Comparison of ENCODE assay signal across 19 cellular contexts in genomic region chr1:203518541-203518940, GRCh38. TPM values are rescaled to one million over a fixed set of nuclear protein-coding genes. Genes with fewer than 3 reads are reported as not detected.
DNase-seq lines count a peak whose midpoint lies in the region; TF ChIP-seq lines count a peak whose summit lies in the region.
"Had no signal": no experiment of that assay in that cellular context is flagged by ENCODE, and none has a peak within 500 bp of the region (broad histone marks: within the 10 kb centered on the region; RNA-seq: fewer than 3 reads in every experiment).

No MANE protein-coding gene starts in this region.

- H3K4me3 Mint-ChIP-seq in endodermal cell = no peak overlapping the region
- H3K4me3 Mint-ChIP-seq in type B pancreatic cell = peak overlapping the region; percentile 27
- no peak overlapping the region for H3K4me3 Mint-ChIP-seq in CD4-positive, alpha-beta memory T cell
- H3K4me3 Mint-ChIP-seq: CD14-positive monocyte had no signal

- H3K9ac ChIP-seq in HUES64 (ENCODE audit: low read depth, low read length) (no peak overlapping the region), endodermal cell (ENCODE audit: extremely low read depth, low read length, poor library complexity, severe bottlenecking) (no peak overlapping the region), muscle layer of colon (ENCODE audit: low read length) (no peak overlapping the region)
- H3K9ac ChIP-seq: KMS-11 had no signal

- H3K36me3 ChIP-seq in HUES64 (ENCODE audit: insufficient read depth, low read length) (no peaks in the 10 kb centered on the region), endodermal cell (ENCODE audit: control insufficient read depth, insufficient read depth, low read length) (no peaks in the 10 kb centered on the region), muscle layer of colon (ENCODE audit: insufficient read depth, low read length) (no peaks in the 10 kb centered on the region), Peyer's patch (no peaks in the 10 kb centered on the region)
- H3K36me3 ChIP-seq in CD4-positive, alpha-beta memory T cell (ENCODE audit: insufficient read depth, low read length) = no peaks in the 10 kb centered on the region
- H3K36me3 ChIP-seq: HAP-1 had no signal

- H3K9me3 Mint-ChIP-seq in endodermal cell = no peaks in the 10 kb centered on the region
- no peaks in the 10 kb centered on the region for H3K9me3 Mint-ChIP-seq in type B pancreatic cell
- H3K9me3 Mint-ChIP-seq in CD4-positive, alpha-beta memory T cell = no peaks in the 10 kb centered on the region

- H3K4me1 Mint-ChIP-seq in endodermal cell (peaks cover 46% of the 10 kb centered on the region), type B pancreatic cell (ENCODE audit: unreplicated experiment) (peaks cover 82% of the 10 kb centered on the region)
- H3K4me1 Mint-ChIP-seq in CD4-positive, alpha-beta memory T cell = peaks cover 0 to 10% (median 8%) of the 10 kb centered on the region in 4 donors

- H3K27ac ChIP-seq in HUES64 (ENCODE audit: low read depth, low read length) (no peak overlapping the region), endodermal cell (ENCODE audit: low read depth, low read length) (no peak overlapping the region), muscle layer of colon (ENCODE audit: low read depth, low read length) (peak overlapping the region; percentile 14), Peyer's patch (no peak overlapping the region)
- no peak overlapping the region for H3K27ac ChIP-seq in CD4-positive, alpha-beta memory T cell (ENCODE audit: low read depth, low read length)
- H3K27ac ChIP-seq: KMS-11 had no signal

- H3K27me3 Mint-ChIP-seq in endodermal cell (ENCODE audit: insufficient read depth) (peaks cover 56% of the 10 kb centered on the region), type B pancreatic cell (no peaks in the 10 kb centered on the region)
- peaks cover 2 to 5% of the 10 kb centered on the region in 2 donors for H3K27me3 Mint-ChIP-seq in CD4-positive, alpha-beta memory T cell

- H3K27ac Mint-ChIP-seq in endodermal cell (no peak overlapping the region), type B pancreatic cell (peak overlapping the region; percentile 77)
- H3K27ac Mint-ChIP-seq in CD4-positive, alpha-beta memory T cell = no peak overlapping the region

- H3K27me3 ChIP-seq in HUES64 (ENCODE audit: insufficient read depth, low read length) (peaks cover 83% of the 10 kb centered on the region), endodermal cell (ENCODE audit: control insufficient read depth, insufficient read depth, low read length, poor library complexity, severe bottlenecking) (peaks cover 12% of the 10 kb centered on the region), muscle layer of colon (ENCODE audit: control insufficient read depth in 1 of 2, insufficient read depth in 2 of 2, low read length in 2 of 2) (no peaks in the 10 kb centered on the region), Peyer's patch (no peaks in the 10 kb centered on the region)
- H3K27me3 ChIP-seq in CD4-positive, alpha-beta memory T cell (ENCODE audit: insufficient read depth, low read length) = no peaks in the 10 kb centered on the region

- CTCF ChIA-PET in CD4-positive, alpha-beta memory T cell (lab: Charles Lee; ENCODE audit: partially characterized antibody) = interaction anchor here (0.6 to 2.6 kb wide), 2 partner anchors 14 to 102 kb away, joined by 4 to 10 read pairs; no protein-coding TSS in a partner anchor

- H3K9me3 ChIP-seq in HUES64 (ENCODE audit: insufficient read depth, low read depth, low read length) (no peaks in the 10 kb centered on the region), endodermal cell (ENCODE audit: control insufficient read depth, low read length) (no peaks in the 10 kb centered on the region), muscle layer of colon (ENCODE audit: low read length) (no peaks in the 10 kb centered on the region), Peyer's patch (no peaks in the 10 kb centered on the region)
- H3K9me3 ChIP-seq in CD4-positive, alpha-beta memory T cell (ENCODE audit: control insufficient read depth in 1 of 2, low read length in 2 of 2) = no peaks in the 10 kb centered on the region
- H3K9me3 ChIP-seq: HAP-1 had no signal

- TF ChIP-seq CTCF in endodermal cell (conservative IDR thresholded peaks at IDR 0.05) (no peak), type B pancreatic cell (conservative IDR thresholded peaks at IDR 0.05) (no peak), Peyer's patch (IDR thresholded peaks at IDR 0.05) (no peak)

- H3K4me1 ChIP-seq in HUES64 (ENCODE audit: insufficient read depth, low read length) (peaks cover 57% of the 10 kb centered on the region), endodermal cell (ENCODE audit: control insufficient read depth, insufficient read depth, low read length) (peaks cover 13% of the 10 kb centered on the region), muscle layer of colon (ENCODE audit: insufficient read depth, low read length) (peaks cover 51% of the 10 kb centered on the region), Peyer's patch (peaks cover 0 to 15% (median 5%) of the 10 kb centered on the region in 4 donors)
- peaks cover 3% of the 10 kb centered on the region for H3K4me1 ChIP-seq in CD4-positive, alpha-beta memory T cell (ENCODE audit: insufficient read depth, low read length)

- H3K36me3 Mint-ChIP-seq in endodermal cell (ENCODE audit: low read depth) (no peaks in the 10 kb centered on the region), type B pancreatic cell (no peaks in the 10 kb centered on the region)
- H3K36me3 Mint-ChIP-seq in CD4-positive, alpha-beta memory T cell = no peaks in the 10 kb centered on the region
- H3K36me3 Mint-ChIP-seq: CD14-positive monocyte had no signal

- peak; percentile 63 for DNase-seq in endodermal cell
- no peak for DNase-seq in type B pancreatic cell (ENCODE audit: extremely low spot score, unreplicated experiment)
- no peak for DNase-seq in CD4-positive, alpha-beta memory T cell
- no peak for DNase-seq in Peyer's patch
- DNase-seq in HuH-7.5 (ENCODE audit: low spot score) = no peak
- DNase-seq: ACHN, AML-193, COR-L47, NCI-H1436 treated with DMSO at 0.1 percent for 48 hours, NCI-H2081, NCI-H82 had no signal

- H3K4me3 ChIP-seq in HUES64 (ENCODE audit: low read length) = peak overlapping the region; percentile 31
- no peak overlapping the region for H3K4me3 ChIP-seq in endodermal cell (ENCODE audit: low read length)
- H3K4me3 ChIP-seq in muscle layer of colon (ENCODE audit: low read depth in 1 of 2, low read length in 2 of 2) = no peak overlapping the region
- H3K4me3 ChIP-seq in CD4-positive, alpha-beta memory T cell (ENCODE audit: low read length in 2 of 2) = no peak overlapping the region
- no peak overlapping the region for H3K4me3 ChIP-seq in Peyer's patch
- H3K4me3 ChIP-seq: HAP-1 had no signal

- intact Hi-C loops in CD4-positive, alpha-beta memory T cell (cut with micrococcal nuclease) = no loop called here

- no peak for TF ChIP-seq POLR2A in Peyer's patch (IDR thresholded peaks at IDR 0.05)

- 37% methylated on average over 7 of the region's 7 CpGs for WGBS in HUES64
- 55 to 73% methylated on average over 5 to 7 of the region's 7 CpGs for WGBS in endodermal cell (ENCODE audit: insufficient coverage in 1 of 2, insufficient read length in 1 of 2), 2 experiments

- POLR2A ChIA-PET in CD4-positive, alpha-beta memory T cell (lab: Charles Lee; ENCODE audit: partially characterized antibody) = no interaction called here

RNA-seq across cellular contexts. Expression of gene OPTC, which starts 24.6 kb away (rescaled TPM):
- polyA plus RNA-seq in HUES64 (2013, experiment 1 of 2) = 1.2 TPM
- 1.8 TPM for polyA plus RNA-seq in HUES64 (2013, experiment 2 of 2)
- total RNA-seq in endodermal cell (under 1 TPM; 0.26 to 0.42 TPM), type B pancreatic cell (ENCODE audit: low replicate concordance) (not detected in 2 replicates), Peyer's patch (not detected)
- 0.53 TPM for polyA plus RNA-seq in endodermal cell (2013, experiment 1 of 2)
- 0.54 TPM for polyA plus RNA-seq in endodermal cell (2013, experiment 2 of 2)
- total RNA-seq in CD4-positive, alpha-beta memory T cell = not detected
- not detected for polyA plus RNA-seq in CD4-positive, alpha-beta memory T cell
- total RNA-seq: M059J, NCI-H460, Right ventricle myocardium inferior had no signal
- polyA plus RNA-seq: CD14-positive monocyte had no signal

RNA-seq across cellular contexts. Expression of gene PRELP, which starts 42.9 kb away (rescaled TPM):
- polyA plus RNA-seq in HUES64 (2013, experiment 1 of 2) = 0.45 TPM
- 0.57 TPM for polyA plus RNA-seq in HUES64 (2013, experiment 2 of 2)
- total RNA-seq in endodermal cell = 1 to 10 TPM in 1 of 2 donors, under 1 TPM in 1; 0.66 to 3.9 TPM
- polyA plus RNA-seq in endodermal cell (2013, experiment 1 of 2) = 3.9 TPM
- polyA plus RNA-seq in endodermal cell (2013, experiment 2 of 2) = 3.7 TPM
- 0.07 and 1.1 TPM in 2 replicates for total RNA-seq in type B pancreatic cell (ENCODE audit: low replicate concordance)
- not detected for total RNA-seq in CD4-positive, alpha-beta memory T cell
- polyA plus RNA-seq in CD4-positive, alpha-beta memory T cell = not detected
- total RNA-seq in Peyer's patch = 10 to 100 TPM in 3 of 4 donors, 1 to 10 TPM in 1; 4.2 to 38.3 (median 18.0) TPM
- total RNA-seq: M059J, NCI-H460 had no signal
- polyA plus RNA-seq: CD14-positive monocyte had no signal
